ENCODE assay signal across 24 cellular contexts in the genomic region with DNA sequence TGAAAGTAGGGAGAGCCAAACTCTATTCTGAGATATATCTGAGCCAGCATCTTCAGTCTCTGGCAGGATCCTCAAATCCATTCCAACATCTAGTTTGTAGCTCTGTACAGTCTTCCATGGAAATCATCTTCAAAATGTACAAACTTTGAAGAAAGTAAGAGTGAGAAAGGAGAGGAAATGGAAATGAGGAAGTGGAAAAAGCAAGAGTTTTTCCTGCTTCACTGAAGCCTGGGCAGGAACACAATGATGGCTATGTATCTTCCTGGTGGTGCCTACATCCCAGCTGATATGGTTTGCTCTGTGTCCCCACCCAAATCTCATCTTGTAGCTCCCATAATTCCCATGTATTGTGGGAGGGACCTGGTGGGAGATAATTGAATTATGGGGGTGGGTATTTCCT.
"Had no signal": no experiment of that assay in that cellular context is flagged by ENCODE, and none has a peak within 500 bp of the region (broad histone marks: within the 10 kb centered on the region; RNA-seq: fewer than 3 reads in every experiment).

No MANE protein-coding gene starts in this region.

- H3K9me3 ChIP-seq: ovary, right atrium auricular region, right lobe of liver, testis, thyroid gland, transverse colon, vagina had no signal

- DNase-seq: hippocampal formation; kidney; left colon; left lung; mesendoderm; naive B cell; natural killer cell; nephron progenitor cell; ovary; right lobe of liver; stimulated activated CD4-positive, alpha-beta T cell treated with anti-CD3 and anti-CD28 coated beads, Interleukin-1b, Interleukin-23, amount 100 ng/mL, for 48 hours; stimulated activated CD4-positive, alpha-beta T cell treated with anti-CD3 and anti-CD28 coated beads, Interleukin-2, amount 100 ng/mL, for 48 hours; stimulated activated naive B cell treated with anti-CD40 and anti-IgM and Interleukin-4, amounts not matched to agents 10 μg/mL and 1 μg/mL and 100 μg/mL, for 72 hours; stimulated activated naive CD8-positive, alpha-beta T cell treated with anti-CD3 and anti-CD28 coated beads, Interleukin-15, Interleukin-2, amounts not matched to agents 100 U/mL and 50 U/mL, for 24 hours; stomach; testis; thyroid gland; transverse colon; upper lobe of left lung had no signal

- H3K27me3 ChIP-seq: left lung, neural progenitor cell, ovary, right atrium auricular region, right lobe of liver, stomach, testis, thyroid gland, transverse colon, upper lobe of left lung, vagina had no signal

- ATAC-seq: left colon; left lung; natural killer cell; right lobe of liver; stimulated activated naive B cell treated with anti-CD40 and anti-IgM and Interleukin-4, amounts not matched to agents 10 μg/mL and 1 μg/mL and 100 μg/mL, for 72 hours; stimulated activated naive CD8-positive, alpha-beta T cell treated with anti-CD3 and anti-CD28 coated beads, Interleukin-15, Interleukin-2, amounts not matched to agents 100 U/mL and 50 U/mL, for 24 hours had no signal

- H3K27ac ChIP-seq: left lung, neural progenitor cell, ovary, right atrium auricular region, right lobe of liver, testis, thyroid gland, transverse colon, upper lobe of left lung, vagina had no signal

- H3K36me3 ChIP-seq: left lung, ovary, right atrium auricular region, right lobe of liver, stomach, thyroid gland, transverse colon, upper lobe of left lung, vagina had no signal

- H3K4me1 ChIP-seq: neural progenitor cell had no signal

- H3K4me3 ChIP-seq: left lung, lung, neural progenitor cell, ovary, right atrium auricular region, right lobe of liver, smooth muscle cell, stomach, testis, thyroid gland, transverse colon, upper lobe of left lung, vagina had no signal
